1 cellular context compared by ENCODE assay signal in genomic region chr17:83103938-83104311, GRCh38.
TF ChIP-seq lines count a peak whose summit lies in the region.

No MANE protein-coding gene starts in this region.

TF ChIP-seq in HCT116, 20 proteins besides CTCF, POLR2A, EP300 and RAD21 (continued from another document):
- no peak for TF ChIP-seq SIN3A (IDR thresholded peaks at IDR 0.05; ENCODE audit: low read depth)
- TF ChIP-seq POLR2AphosphoS5 (IDR thresholded peaks at IDR 0.05; ENCODE audit: low read depth, low read length) = no peak
- no peak for TF ChIP-seq ZFX (IDR thresholded peaks at IDR 0.05)
- TF ChIP-seq, protein P1, sequence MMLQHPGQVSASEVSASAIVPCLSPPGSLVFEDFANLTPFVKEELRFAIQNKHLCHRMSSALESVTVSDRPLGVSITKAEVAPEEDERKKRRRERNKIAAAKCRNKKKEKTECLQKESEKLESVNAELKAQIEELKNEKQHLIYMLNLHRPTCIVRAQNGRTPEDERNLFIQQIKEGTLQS (IDR thresholded peaks at IDR 0.05) = no peak
- TF ChIP-seq SRF (IDR thresholded peaks at IDR 0.05; ENCODE audit: low read depth) = no peak
- TF ChIP-seq YY1 (IDR thresholded peaks at IDR 0.05; ENCODE audit: extremely low read depth, insufficient replicate concordance, low read depth, low read length) = no peak
- TF ChIP-seq CEBPB (IDR thresholded peaks at IDR 0.05; ENCODE audit: low read depth) = no peak
- no peak for TF ChIP-seq TCF7L2 (IDR thresholded peaks at IDR 0.05; ENCODE audit: borderline replicate concordance, extremely low read depth, insufficient read depth, insufficient read length)
